Comparison of ENCODE assay signal across 9 cellular contexts in genomic region chr3:197501496-197501878, GRCh38.
DNase-seq lines count a peak whose midpoint lies in the region; ATAC-seq and TF ChIP-seq lines count a peak whose summit lies in the region.
"Had no signal": no experiment of that assay in that cellular context is flagged by ENCODE, and none has a peak within 500 bp of the region (broad histone marks: within the 10 kb centered on the region; RNA-seq: fewer than 3 reads in every experiment).

No MANE protein-coding gene starts in this region.

- H3K4me1 Mint-ChIP-seq in T-helper 2 cell treated with Interferon-gamma antibody and Interleukin-4, amounts not matched to agents 5 μg/mL and 100 μg/mL, for 36 hours (ENCODE audit: low read depth), result no peaks in the 10 kb centered on the region
- H3K4me1 Mint-ChIP-seq: activated CD4-positive, alpha-beta memory T cell treated with anti-CD3 and anti-CD28 coated beads, Interleukin-2, amount 10 ng/mL, durations not matched to agents 7 days and 5 days had no signal

- TF ChIP-seq CTCF in tibial artery (IDR thresholded peaks at IDR 0.05), result no peak

- H3K4me3 ChIP-seq in tibial artery, result no peak overlapping the region

- H3K4me3 Mint-ChIP-seq in T-helper 2 cell treated with Interferon-gamma antibody and Interleukin-4, amounts not matched to agents 5 μg/mL and 100 μg/mL, for 36 hours, result no peak overlapping the region
- H3K4me3 Mint-ChIP-seq: activated CD4-positive, alpha-beta memory T cell treated with anti-CD3 and anti-CD28 coated beads, Interleukin-2, amount 10 ng/mL, durations not matched to agents 7 days and 5 days had no signal

- in situ Hi-C loops in ACHN (cut with HindIII; ENCODE audit: low pct_ligation_motif_present, low pct_unique_long_range_greater_than_20kb, low sequenced_read_pairs), result no loop called here

- no peaks in the 10 kb centered on the region for H3K9me3 ChIP-seq in tibial artery

- no peaks in the 10 kb centered on the region for H3K27me3 Mint-ChIP-seq in T-helper 2 cell treated with Interferon-gamma antibody and Interleukin-4, amounts not matched to agents 5 μg/mL and 100 μg/mL, for 36 hours (ENCODE audit: low read depth)
- H3K27me3 Mint-ChIP-seq: activated CD4-positive, alpha-beta memory T cell treated with anti-CD3 and anti-CD28 coated beads, Interleukin-2, amount 10 ng/mL, durations not matched to agents 7 days and 5 days had no signal

- H3K27ac Mint-ChIP-seq in T-helper 2 cell treated with Interferon-gamma antibody and Interleukin-4, amounts not matched to agents 5 μg/mL and 100 μg/mL, for 36 hours, result no peak overlapping the region
- H3K27ac Mint-ChIP-seq: activated CD4-positive, alpha-beta memory T cell treated with anti-CD3 and anti-CD28 coated beads, Interleukin-2, amount 10 ng/mL, durations not matched to agents 7 days and 5 days had no signal

- H3K9me3 Mint-ChIP-seq in T-helper 2 cell treated with Interferon-gamma antibody and Interleukin-4, amounts not matched to agents 5 μg/mL and 100 μg/mL, for 36 hours, result no peaks in the 10 kb centered on the region

- DNase-seq in ACHN (peak; percentile 69), NCI-H2171 (lab: John Stamatoyannopoulos, UW) (peak; percentile 50), epithelial cell of prostate (ENCODE audit: low read depth, low spot score) (no peak), NCI-H1092 treated with DMSO at 0.1 percent for 48 hours (lab: John Stamatoyannopoulos, UW) (no peak), tibial artery (no peak)
- no peak for DNase-seq in T-helper 2 cell treated with Interferon-gamma antibody and Interleukin-4, amounts not matched to agents 5 μg/mL and 100 μg/mL, for 36 hours (ENCODE audit: low spot score)
- DNase-seq in activated effector memory CD4-positive, alpha-beta T cell treated with Interleukin-2 at 50 U/mL for 16 hours, result no peak

- H3K36me3 ChIP-seq in tibial artery, result no peaks in the 10 kb centered on the region

- H3K4me1 ChIP-seq in tibial artery, result peaks cover 0 to 3% (median under 1%) of the 10 kb centered on the region in 4 donors

- peaks cover 0 to 4% of the 10 kb centered on the region in 2 donors for H3K27me3 ChIP-seq in tibial artery

- H3K36me3 Mint-ChIP-seq in T-helper 2 cell treated with Interferon-gamma antibody and Interleukin-4, amounts not matched to agents 5 μg/mL and 100 μg/mL, for 36 hours (ENCODE audit: low read depth), result no peaks in the 10 kb centered on the region

- peak; percentile 12 for ATAC-seq in GM19452 (IDR thresholded peaks at IDR 0.05; ENCODE audit: unreplicated experiment)

- H3K27ac ChIP-seq in epithelial cell of prostate (peak overlapping the region; percentile 72), tibial artery (no peak overlapping the region)

- intact Hi-C loops in tibial artery (cut with DNase I; ENCODE audit: low total_unique reads), result no loop called here

Comparison
In these comparisons a context has a peak if more than half of its experiments do, and no peak if none do; other contexts are left out.
1. DNase-seq: peak in ACHN (single experiment) and NCI-H2171 (single experiment); none in epithelial cell of prostate (single experiment), NCI-H1092 treated with DMSO at 0.1 percent for 48 hours (single experiment), T-helper 2 cell treated with Interferon-gamma antibody and Interleukin-4, amounts not matched to agents 5 μg/mL and 100 μg/mL, for 36 hours (single experiment), tibial artery (0 of 2) and activated effector memory CD4-positive, alpha-beta T cell treated with Interleukin-2 at 50 U/mL for 16 hours (single experiment).